ENCODE assay signal across 15 cellular contexts in genomic region chr21:32410291-32410690, GRCh38. TPM values are rescaled to one million over a fixed set of nuclear protein-coding genes. Genes with fewer than 3 reads are reported as not detected.
A peak's percentile ranks its signal among the peaks of the same experiment; 100 is the strongest.
DNase-seq lines count a peak whose midpoint lies in the region; ATAC-seq and TF ChIP-seq lines count a peak whose summit lies in the region.
"Had no signal": no experiment of that assay in that cellular context is flagged by ENCODE, and none has a peak within 500 bp of the region (broad histone marks: within the 10 kb centered on the region; RNA-seq: fewer than 3 reads in every experiment).

No MANE protein-coding gene starts in this region.

- no peak for DNase-seq in activated naive CD4-positive, alpha-beta T cell treated with Interleukin-2 at 50 U/mL for 16 hours
- DNase-seq in ascending aorta (ENCODE audit: low spot score in 2 of 2) (no peak), tibial nerve (ENCODE audit: low spot score in 2 of 2) (no peak), NCI-H128 (lab: John Stamatoyannopoulos, UW; ENCODE audit: unreplicated experiment) (no peak), DMS53 (lab: John Stamatoyannopoulos, UW) (no peak), inferior parietal cortex (ENCODE audit: extremely low spot score) (no peak)
- DNase-seq in naive thymus-derived CD8-positive, alpha-beta T cell = no peak
- DNase-seq: NCI-H1092 treated with DMSO at 0.1 percent for 48 hours; NCI-H2171 treated with DMSO at 0.1 percent for 48 hours; SHP77 treated with DMSO at 0.1 percent for 48 hours; stimulated activated naive CD8-positive, alpha-beta T cell treated with anti-CD3 and anti-CD28 coated beads, Interleukin-15, Interleukin-2, amounts not matched to agents 100 U/mL and 50 U/mL, for 24 hours; T1000 had no signal

- H3K4me1 ChIP-seq in ascending aorta (peaks cover 0 to 19% of the 10 kb centered on the region in 2 donors), tibial nerve (peaks cover 0 to 41% (median 19%) of the 10 kb centered on the region in 4 donors)

- POLR2A ChIA-PET in naive thymus-derived CD8-positive, alpha-beta T cell (lab: Charles Lee) = interaction anchor here (1.2 to 3.1 kb wide), 3 partner anchors 18 to 190 kb away, joined by 3 to 39 read pairs (median 18); partner anchors contain the start of gene URB1

- no peak for TF ChIP-seq POLR2A in tibial nerve (IDR thresholded peaks at IDR 0.05)

- H3K9me3 ChIP-seq in ascending aorta (no peaks in the 10 kb centered on the region), tibial nerve (no peaks in the 10 kb centered on the region)

- H3K4me3 Mint-ChIP-seq in activated naive CD4-positive, alpha-beta T cell treated with anti-CD3 and anti-CD28 coated beads, Interleukin-2, amount 50 U/mL, for 24 hours = no peak overlapping the region
- H3K4me3 Mint-ChIP-seq in naive thymus-derived CD8-positive, alpha-beta T cell = peak overlapping the region in 7 of 10 donors; percentile 2 to 98 (median 31)

- no peaks in the 10 kb centered on the region for H3K36me3 ChIP-seq in ascending aorta
- H3K36me3 ChIP-seq in tibial nerve = no peaks in the 10 kb centered on the region

- no peaks in the 10 kb centered on the region for H3K36me3 Mint-ChIP-seq in activated naive CD4-positive, alpha-beta T cell treated with anti-CD3 and anti-CD28 coated beads, Interleukin-2, amount 50 U/mL, for 24 hours
- no peaks in the 10 kb centered on the region for H3K36me3 Mint-ChIP-seq in naive thymus-derived CD8-positive, alpha-beta T cell

- no peak for ATAC-seq in naive thymus-derived CD8-positive, alpha-beta T cell
- ATAC-seq: stimulated activated naive CD8-positive, alpha-beta T cell treated with anti-CD3 and anti-CD28 coated beads, Interleukin-15, Interleukin-2, amounts not matched to agents 100 U/mL and 50 U/mL, for 24 hours had no signal

- H3K27ac Mint-ChIP-seq in activated naive CD4-positive, alpha-beta T cell treated with anti-CD3 and anti-CD28 coated beads, Interleukin-2, amount 50 U/mL, for 24 hours = peak overlapping the region; percentile 93
- peak overlapping the region in 9 of 10 donors; percentile 9 to 97 (median 61) for H3K27ac Mint-ChIP-seq in naive thymus-derived CD8-positive, alpha-beta T cell

- TF ChIP-seq EP300 in tibial nerve (IDR thresholded peaks at IDR 0.05) = peak in 1 of 2 donors; percentile 35

- TF ChIP-seq CTCF in ascending aorta (IDR thresholded peaks at IDR 0.05) (no peak), tibial nerve (IDR thresholded peaks at IDR 0.05) (no peak)

- peaks cover 31% of the 10 kb centered on the region for H3K4me1 Mint-ChIP-seq in activated naive CD4-positive, alpha-beta T cell treated with anti-CD3 and anti-CD28 coated beads, Interleukin-2, amount 50 U/mL, for 24 hours
- H3K4me1 Mint-ChIP-seq in naive thymus-derived CD8-positive, alpha-beta T cell = peaks cover 30 to 61% (median 55%) of the 10 kb centered on the region in 4 donors

- no peaks in the 10 kb centered on the region for H3K9me3 Mint-ChIP-seq in activated naive CD4-positive, alpha-beta T cell treated with anti-CD3 and anti-CD28 coated beads, Interleukin-2, amount 50 U/mL, for 24 hours
- no peaks in the 10 kb centered on the region for H3K9me3 Mint-ChIP-seq in naive thymus-derived CD8-positive, alpha-beta T cell
- H3K9me3 Mint-ChIP-seq: activated T-helper 2 cell treated with anti-CD3 and anti-CD28 coated beads, Interferon-gamma antibody, Interleukin-2, Interleukin-4, amounts not matched to agents 10 μg/mL and 5 μg/mL and 100 μg/mL, durations not matched to agents 14 hours and 24 hours and 36 hours; neural crest cell had no signal

- no peaks in the 10 kb centered on the region for H3K27me3 Mint-ChIP-seq in activated naive CD4-positive, alpha-beta T cell treated with anti-CD3 and anti-CD28 coated beads, Interleukin-2, amount 50 U/mL, for 24 hours
- H3K27me3 Mint-ChIP-seq in naive thymus-derived CD8-positive, alpha-beta T cell = no peaks in the 10 kb centered on the region

- H3K27ac ChIP-seq in ascending aorta = peak overlapping the region; percentile 99 to 100
- peak overlapping the region; percentile 91 to 99 (median 99) for H3K27ac ChIP-seq in tibial nerve

- H3K4me3 ChIP-seq in ascending aorta = peak overlapping the region in 1 of 2 donors; percentile 87
- H3K4me3 ChIP-seq in tibial nerve = no peak overlapping the region

- intact Hi-C loops in ascending aorta (cut with DNase I) = loop anchor here (2.0 to 5.0 kb wide), 3 partner anchors 17 to 112 kb away; partner anchors contain the start of gene URB1

- H3K27me3 ChIP-seq in ascending aorta (no peaks in the 10 kb centered on the region), tibial nerve (no peaks in the 10 kb centered on the region)

- WGBS in tibial nerve, 2 donors = 73% methylated on average over 4 of the region's 4 CpGs

RNA-seq across cellular contexts. Expression of gene EVA1C, which starts 2.2 kb away (rescaled TPM):
- total RNA-seq in ascending aorta = 147 TPM
- 10 to 100 TPM; 14.4 to 18.1 TPM for total RNA-seq in naive thymus-derived CD8-positive, alpha-beta T cell
- 10 to 100 TPM; 11.2 to 14.9 (median 14.3) TPM for polyA plus RNA-seq in naive thymus-derived CD8-positive, alpha-beta T cell
- 10 to 100 TPM; 72.6 to 85.9 (median 75.6) TPM for total RNA-seq in tibial nerve
- total RNA-seq: neural crest cell had no signal

RNA-seq across cellular contexts. Expression of gene URB1, which starts 17.5 kb away (rescaled TPM):
- total RNA-seq in ascending aorta = 35.4 TPM
- total RNA-seq in naive thymus-derived CD8-positive, alpha-beta T cell = 10 to 100 TPM; 20.6 to 22.7 TPM
- polyA plus RNA-seq in naive thymus-derived CD8-positive, alpha-beta T cell = 1 to 10 TPM; 2.2 to 5.6 (median 2.8) TPM
- total RNA-seq in tibial nerve = 10 to 100 TPM; 18.6 to 29.4 (median 22.2) TPM
